1 cellular context compared by ENCODE assay signal in the genomic region with DNA sequence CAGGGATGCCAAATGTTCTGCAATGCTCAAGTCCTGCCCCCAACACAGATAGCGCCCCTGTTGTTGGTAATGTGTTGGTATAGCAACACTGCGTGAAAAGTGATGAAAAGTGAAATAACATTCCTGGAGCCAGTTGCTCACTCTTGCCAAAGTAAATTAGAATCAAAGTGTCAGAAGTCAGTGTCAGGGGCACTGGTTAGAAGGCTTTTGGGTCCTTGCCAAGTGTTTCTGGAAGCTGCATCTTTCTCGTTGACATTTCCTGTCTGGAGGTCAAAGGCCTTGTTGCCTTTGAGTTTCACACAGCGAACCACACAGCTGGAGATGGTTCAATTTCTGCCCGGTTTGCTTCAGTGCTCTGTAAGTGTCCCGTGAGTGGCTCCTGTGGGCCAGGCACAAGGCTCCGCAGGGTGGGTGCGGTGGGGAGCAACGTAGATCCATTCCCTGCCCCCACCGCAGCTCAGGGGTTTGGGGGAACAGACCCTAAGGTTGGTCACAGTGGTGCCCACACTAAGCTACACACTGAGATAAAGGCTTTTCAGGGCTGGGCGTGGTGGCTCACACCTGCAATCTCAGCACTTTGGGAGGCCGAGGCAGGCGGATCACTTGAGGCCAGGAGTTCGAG.
TF ChIP-seq lines count a peak whose summit lies in the region.

No MANE protein-coding gene starts in this region.

TF ChIP-seq in HepG2, 621 proteins besides CTCF, POLR2A, EP300 and RAD21 (continued from another document and continues in another):
- TF ChIP-seq, protein P1, sequence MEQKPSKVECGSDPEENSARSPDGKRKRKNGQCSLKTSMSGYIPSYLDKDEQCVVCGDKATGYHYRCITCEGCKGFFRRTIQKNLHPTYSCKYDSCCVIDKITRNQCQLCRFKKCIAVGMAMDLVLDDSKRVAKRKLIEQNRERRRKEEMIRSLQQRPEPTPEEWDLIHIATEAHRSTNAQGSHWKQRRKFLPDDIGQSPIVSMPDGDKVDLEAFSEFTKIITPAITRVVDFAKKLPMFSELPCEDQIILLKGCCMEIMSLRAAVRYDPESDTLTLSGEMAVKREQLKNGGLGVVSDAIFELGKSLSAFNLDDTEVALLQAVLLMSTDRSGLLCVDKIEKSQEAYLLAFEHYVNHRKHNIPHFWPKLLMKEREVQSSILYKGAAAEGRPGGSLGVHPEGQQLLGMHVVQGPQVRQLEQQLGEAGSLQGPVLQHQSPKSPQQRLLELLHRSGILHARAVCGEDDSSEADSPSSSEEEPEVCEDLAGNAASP (CRISPR knock-in tag; IDR thresholded peaks at IDR 0.05; ENCODE audit: borderline replicate concordance) = peak; percentile 83
- TF ChIP-seq ZNF510 (CRISPR knock-in tag; IDR thresholded peaks at IDR 0.05; ENCODE audit: low read depth) (no peak), ELF3 (CRISPR knock-in tag; IDR thresholded peaks at IDR 0.05) (peak; percentile 94), ZFP82 (CRISPR knock-in tag; IDR thresholded peaks at IDR 0.05; ENCODE audit: borderline replicate concordance) (no peak), XRCC5 (optimal IDR thresholded peaks at IDR 0.05; ENCODE audit: low read length) (peak; percentile 79), ZNF788 (CRISPR knock-in tag; IDR thresholded peaks at IDR 0.05; ENCODE audit: borderline replicate concordance) (peak; percentile 87; the same call in 1 of the 2 replicates), ZNF367 (CRISPR knock-in tag; IDR thresholded peaks at IDR 0.05; ENCODE audit: borderline replicate concordance) (no peak), PITX1 (CRISPR knock-in tag; IDR thresholded peaks at IDR 0.05) (peak; percentile 90), ZNF605 (CRISPR knock-in tag; IDR thresholded peaks at IDR 0.05) (peak; percentile 71), KLF12 (CRISPR knock-in tag; IDR thresholded peaks at IDR 0.05; ENCODE audit: borderline replicate concordance) (peak; percentile 48; the same call in 1 of the 2 replicates), GZF1 (CRISPR knock-in tag; IDR thresholded peaks at IDR 0.05) (no peak), ATRX (CRISPR knock-in tag; IDR thresholded peaks at IDR 0.05; ENCODE audit: borderline replicate concordance) (no peak), ZNF446 (CRISPR knock-in tag; IDR thresholded peaks at IDR 0.05) (no peak), MAZ (IDR thresholded peaks at IDR 0.05; ENCODE audit: borderline replicate concordance, low read depth, low read length) (no peak), MAZ (CRISPR knock-in tag; IDR thresholded peaks at IDR 0.05; ENCODE audit: low read depth) (peak; percentile 23; the same call in 1 of the 2 replicates), ZNF570 (CRISPR knock-in tag; IDR thresholded peaks at IDR 0.05; ENCODE audit: borderline replicate concordance) (no peak), PPARG (CRISPR knock-in tag; conservative IDR thresholded peaks at IDR 0.05) (peak; percentile 87), PHF8 (CRISPR knock-in tag; IDR thresholded peaks at IDR 0.05) (peak; percentile 32; the same call in 1 of the 2 replicates), ZNF619 (CRISPR knock-in tag; IDR thresholded peaks at IDR 0.05) (0 out of 2 replicates have a peak, but pooled peaks have one; percentile 58), ZNF552 (CRISPR knock-in tag; IDR thresholded peaks at IDR 0.05; ENCODE audit: borderline replicate concordance) (peak; percentile 76; the same call in 1 of the 2 replicates), GFI1 (CRISPR knock-in tag; IDR thresholded peaks at IDR 0.05; ENCODE audit: borderline replicate concordance) (peak; percentile 95), SAFB2 (CRISPR knock-in tag; IDR thresholded peaks at IDR 0.05; ENCODE audit: borderline replicate concordance, low read depth) (no peak), ZNF30 (CRISPR knock-in tag; IDR thresholded peaks at IDR 0.05) (no peak), HMGA1 (CRISPR knock-in tag; conservative IDR thresholded peaks at IDR 0.05) (no peak), TGIF2 (CRISPR knock-in tag; IDR thresholded peaks at IDR 0.05) (peak; percentile 93), POLR2AphosphoS5 (IDR thresholded peaks at IDR 0.05; ENCODE audit: low read depth, low read length) (no peak), KAT2B (IDR thresholded peaks at IDR 0.05; ENCODE audit: borderline replicate concordance, low read depth, low read length) (no peak), ZSCAN21 (CRISPR knock-in tag; IDR thresholded peaks at IDR 0.05; ENCODE audit: borderline replicate concordance) (peak; percentile 50; the same call in 1 of the 2 replicates), KDM1A (CRISPR knock-in tag; IDR thresholded peaks at IDR 0.05) (peak; percentile 71; the same call in 1 of the 2 replicates), CAMTA2 (CRISPR knock-in tag; IDR thresholded peaks at IDR 0.05; ENCODE audit: borderline replicate concordance) (no peak)
- TF ChIP-seq, protein P2, sequence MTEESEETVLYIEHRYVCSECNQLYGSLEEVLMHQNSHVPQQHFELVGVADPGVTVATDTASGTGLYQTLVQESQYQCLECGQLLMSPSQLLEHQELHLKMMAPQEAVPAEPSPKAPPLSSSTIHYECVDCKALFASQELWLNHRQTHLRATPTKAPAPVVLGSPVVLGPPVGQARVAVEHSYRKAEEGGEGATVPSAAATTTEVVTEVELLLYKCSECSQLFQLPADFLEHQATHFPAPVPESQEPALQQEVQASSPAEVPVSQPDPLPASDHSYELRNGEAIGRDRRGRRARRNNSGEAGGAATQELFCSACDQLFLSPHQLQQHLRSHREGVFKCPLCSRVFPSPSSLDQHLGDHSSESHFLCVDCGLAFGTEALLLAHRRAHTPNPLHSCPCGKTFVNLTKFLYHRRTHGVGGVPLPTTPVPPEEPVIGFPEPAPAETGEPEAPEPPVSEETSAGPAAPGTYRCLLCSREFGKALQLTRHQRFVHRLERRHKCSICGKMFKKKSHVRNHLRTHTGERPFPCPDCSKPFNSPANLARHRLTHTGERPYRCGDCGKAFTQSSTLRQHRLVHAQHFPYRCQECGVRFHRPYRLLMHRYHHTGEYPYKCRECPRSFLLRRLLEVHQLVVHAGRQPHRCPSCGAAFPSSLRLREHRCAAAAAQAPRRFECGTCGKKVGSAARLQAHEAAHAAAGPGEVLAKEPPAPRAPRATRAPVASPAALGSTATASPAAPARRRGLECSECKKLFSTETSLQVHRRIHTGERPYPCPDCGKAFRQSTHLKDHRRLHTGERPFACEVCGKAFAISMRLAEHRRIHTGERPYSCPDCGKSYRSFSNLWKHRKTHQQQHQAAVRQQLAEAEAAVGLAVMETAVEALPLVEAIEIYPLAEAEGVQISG (CRISPR knock-in tag; IDR thresholded peaks at IDR 0.05) = peak; percentile 71; the same call in 1 of the 2 replicates
- TF ChIP-seq, protein P3, sequence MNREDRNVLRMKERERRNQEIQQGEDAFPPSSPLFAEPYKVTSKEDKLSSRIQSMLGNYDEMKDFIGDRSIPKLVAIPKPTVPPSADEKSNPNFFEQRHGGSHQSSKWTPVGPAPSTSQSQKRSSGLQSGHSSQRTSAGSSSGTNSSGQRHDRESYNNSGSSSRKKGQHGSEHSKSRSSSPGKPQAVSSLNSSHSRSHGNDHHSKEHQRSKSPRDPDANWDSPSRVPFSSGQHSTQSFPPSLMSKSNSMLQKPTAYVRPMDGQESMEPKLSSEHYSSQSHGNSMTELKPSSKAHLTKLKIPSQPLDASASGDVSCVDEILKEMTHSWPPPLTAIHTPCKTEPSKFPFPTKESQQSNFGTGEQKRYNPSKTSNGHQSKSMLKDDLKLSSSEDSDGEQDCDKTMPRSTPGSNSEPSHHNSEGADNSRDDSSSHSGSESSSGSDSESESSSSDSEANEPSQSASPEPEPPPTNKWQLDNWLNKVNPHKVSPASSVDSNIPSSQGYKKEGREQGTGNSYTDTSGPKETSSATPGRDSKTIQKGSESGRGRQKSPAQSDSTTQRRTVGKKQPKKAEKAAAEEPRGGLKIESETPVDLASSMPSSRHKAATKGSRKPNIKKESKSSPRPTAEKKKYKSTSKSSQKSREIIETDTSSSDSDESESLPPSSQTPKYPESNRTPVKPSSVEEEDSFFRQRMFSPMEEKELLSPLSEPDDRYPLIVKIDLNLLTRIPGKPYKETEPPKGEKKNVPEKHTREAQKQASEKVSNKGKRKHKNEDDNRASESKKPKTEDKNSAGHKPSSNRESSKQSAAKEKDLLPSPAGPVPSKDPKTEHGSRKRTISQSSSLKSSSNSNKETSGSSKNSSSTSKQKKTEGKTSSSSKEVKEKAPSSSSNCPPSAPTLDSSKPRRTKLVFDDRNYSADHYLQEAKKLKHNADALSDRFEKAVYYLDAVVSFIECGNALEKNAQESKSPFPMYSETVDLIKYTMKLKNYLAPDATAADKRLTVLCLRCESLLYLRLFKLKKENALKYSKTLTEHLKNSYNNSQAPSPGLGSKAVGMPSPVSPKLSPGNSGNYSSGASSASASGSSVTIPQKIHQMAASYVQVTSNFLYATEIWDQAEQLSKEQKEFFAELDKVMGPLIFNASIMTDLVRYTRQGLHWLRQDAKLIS (CRISPR knock-in tag; IDR thresholded peaks at IDR 0.05) = 0 out of 2 replicates have a peak, but pooled peaks have one; percentile 61
- TF ChIP-seq, protein P4, sequence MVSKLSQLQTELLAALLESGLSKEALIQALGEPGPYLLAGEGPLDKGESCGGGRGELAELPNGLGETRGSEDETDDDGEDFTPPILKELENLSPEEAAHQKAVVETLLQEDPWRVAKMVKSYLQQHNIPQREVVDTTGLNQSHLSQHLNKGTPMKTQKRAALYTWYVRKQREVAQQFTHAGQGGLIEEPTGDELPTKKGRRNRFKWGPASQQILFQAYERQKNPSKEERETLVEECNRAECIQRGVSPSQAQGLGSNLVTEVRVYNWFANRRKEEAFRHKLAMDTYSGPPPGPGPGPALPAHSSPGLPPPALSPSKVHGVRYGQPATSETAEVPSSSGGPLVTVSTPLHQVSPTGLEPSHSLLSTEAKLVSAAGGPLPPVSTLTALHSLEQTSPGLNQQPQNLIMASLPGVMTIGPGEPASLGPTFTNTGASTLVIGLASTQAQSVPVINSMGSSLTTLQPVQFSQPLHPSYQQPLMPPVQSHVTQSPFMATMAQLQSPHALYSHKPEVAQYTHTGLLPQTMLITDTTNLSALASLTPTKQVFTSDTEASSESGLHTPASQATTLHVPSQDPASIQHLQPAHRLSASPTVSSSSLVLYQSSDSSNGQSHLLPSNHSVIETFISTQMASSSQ (IDR thresholded peaks at IDR 0.05; ENCODE audit: low read depth) = peak; percentile 61; the same call in 1 of the 2 replicates
- TF ChIP-seq, protein P4 (CRISPR knock-in tag; IDR thresholded peaks at IDR 0.05; ENCODE audit: borderline replicate concordance) = peak; percentile 75; the same call in 1 of the 2 replicates
- TF ChIP-seq, protein P5, sequence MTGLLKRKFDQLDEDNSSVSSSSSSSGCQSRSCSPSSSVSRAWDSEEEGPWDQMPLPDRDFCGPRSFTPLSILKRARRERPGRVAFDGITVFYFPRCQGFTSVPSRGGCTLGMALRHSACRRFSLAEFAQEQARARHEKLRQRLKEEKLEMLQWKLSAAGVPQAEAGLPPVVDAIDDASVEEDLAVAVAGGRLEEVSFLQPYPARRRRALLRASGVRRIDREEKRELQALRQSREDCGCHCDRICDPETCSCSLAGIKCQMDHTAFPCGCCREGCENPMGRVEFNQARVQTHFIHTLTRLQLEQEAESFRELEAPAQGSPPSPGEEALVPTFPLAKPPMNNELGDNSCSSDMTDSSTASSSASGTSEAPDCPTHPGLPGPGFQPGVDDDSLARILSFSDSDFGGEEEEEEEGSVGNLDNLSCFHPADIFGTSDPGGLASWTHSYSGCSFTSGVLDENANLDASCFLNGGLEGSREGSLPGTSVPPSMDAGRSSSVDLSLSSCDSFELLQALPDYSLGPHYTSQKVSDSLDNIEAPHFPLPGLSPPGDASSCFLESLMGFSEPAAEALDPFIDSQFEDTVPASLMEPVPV (CRISPR knock-in tag; IDR thresholded peaks at IDR 0.05) = 0 out of 2 replicates have a peak, but pooled peaks have one; percentile 33
- TF ChIP-seq, protein P6, sequence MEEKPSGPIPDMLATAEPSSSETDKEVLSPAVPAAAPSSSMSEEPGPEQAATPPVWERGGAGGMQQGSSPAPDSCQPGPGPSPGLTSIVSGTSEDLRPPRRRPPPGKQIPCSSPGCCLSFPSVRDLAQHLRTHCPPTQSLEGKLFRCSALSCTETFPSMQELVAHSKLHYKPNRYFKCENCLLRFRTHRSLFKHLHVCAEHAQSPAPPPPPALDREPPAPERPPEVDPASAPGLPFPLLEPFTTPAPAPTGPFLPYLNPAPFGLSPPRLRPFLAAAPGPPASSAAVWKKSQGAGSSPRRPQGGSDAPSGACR (CRISPR knock-in tag; IDR thresholded peaks at IDR 0.05) = peak; percentile 83; the same call in 1 of the 2 replicates
- TF ChIP-seq, protein P7, sequence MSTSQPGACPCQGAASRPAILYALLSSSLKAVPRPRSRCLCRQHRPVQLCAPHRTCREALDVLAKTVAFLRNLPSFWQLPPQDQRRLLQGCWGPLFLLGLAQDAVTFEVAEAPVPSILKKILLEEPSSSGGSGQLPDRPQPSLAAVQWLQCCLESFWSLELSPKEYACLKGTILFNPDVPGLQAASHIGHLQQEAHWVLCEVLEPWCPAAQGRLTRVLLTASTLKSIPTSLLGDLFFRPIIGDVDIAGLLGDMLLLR (CRISPR knock-in tag; IDR thresholded peaks at IDR 0.05) = no peak
- TF ChIP-seq, protein P8, sequence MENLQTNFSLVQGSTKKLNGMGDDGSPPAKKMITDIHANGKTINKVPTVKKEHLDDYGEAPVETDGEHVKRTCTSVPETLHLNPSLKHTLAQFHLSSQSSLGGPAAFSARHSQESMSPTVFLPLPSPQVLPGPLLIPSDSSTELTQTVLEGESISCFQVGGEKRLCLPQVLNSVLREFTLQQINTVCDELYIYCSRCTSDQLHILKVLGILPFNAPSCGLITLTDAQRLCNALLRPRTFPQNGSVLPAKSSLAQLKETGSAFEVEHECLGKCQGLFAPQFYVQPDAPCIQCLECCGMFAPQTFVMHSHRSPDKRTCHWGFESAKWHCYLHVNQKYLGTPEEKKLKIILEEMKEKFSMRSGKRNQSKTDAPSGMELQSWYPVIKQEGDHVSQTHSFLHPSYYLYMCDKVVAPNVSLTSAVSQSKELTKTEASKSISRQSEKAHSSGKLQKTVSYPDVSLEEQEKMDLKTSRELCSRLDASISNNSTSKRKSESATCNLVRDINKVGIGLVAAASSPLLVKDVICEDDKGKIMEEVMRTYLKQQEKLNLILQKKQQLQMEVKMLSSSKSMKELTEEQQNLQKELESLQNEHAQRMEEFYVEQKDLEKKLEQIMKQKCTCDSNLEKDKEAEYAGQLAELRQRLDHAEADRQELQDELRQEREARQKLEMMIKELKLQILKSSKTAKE (CRISPR knock-in tag; IDR thresholded peaks at IDR 0.05; ENCODE audit: borderline replicate concordance) = peak; percentile 98
